In genomic region chr5:151081426-151082273, GRCh38 we compare ENCODE assay signal across 1 cellular context.
TF ChIP-seq lines count a peak whose summit lies in the region.

No MANE protein-coding gene starts in this region.

TF ChIP-seq in HepG2, 621 proteins besides CTCF, POLR2A, EP300 and RAD21 (continued from another document and continues in another):
- 0 out of 2 replicates have a peak, but pooled peaks have one; percentile 7 for TF ChIP-seq ZBTB3 (CRISPR knock-in tag; IDR thresholded peaks at IDR 0.05; ENCODE audit: borderline replicate concordance, low read depth)
- TF ChIP-seq ATF1 (CRISPR knock-in tag; IDR thresholded peaks at IDR 0.05): no peak
- TF ChIP-seq, protein P1, sequence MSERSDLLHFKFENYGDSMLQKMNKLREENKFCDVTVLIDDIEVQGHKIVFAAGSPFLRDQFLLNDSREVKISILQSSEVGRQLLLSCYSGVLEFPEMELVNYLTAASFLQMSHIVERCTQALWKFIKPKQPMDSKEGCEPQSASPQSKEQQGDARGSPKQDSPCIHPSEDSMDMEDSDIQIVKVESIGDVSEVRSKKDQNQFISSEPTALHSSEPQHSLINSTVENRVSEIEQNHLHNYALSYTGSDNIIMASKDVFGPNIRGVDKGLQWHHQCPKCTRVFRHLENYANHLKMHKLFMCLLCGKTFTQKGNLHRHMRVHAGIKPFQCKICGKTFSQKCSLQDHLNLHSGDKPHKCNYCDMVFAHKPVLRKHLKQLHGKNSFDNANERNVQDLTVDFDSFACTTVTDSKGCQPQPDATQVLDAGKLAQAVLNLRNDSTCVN (CRISPR knock-in tag; IDR thresholded peaks at IDR 0.05; ENCODE audit: borderline replicate concordance): no peak
- 0 out of 2 replicates have a peak, but pooled peaks have one; percentile 56 for TF ChIP-seq ARID2 (CRISPR knock-in tag; IDR thresholded peaks at IDR 0.05; ENCODE audit: borderline replicate concordance)
- no peak for TF ChIP-seq ZNF790 (CRISPR knock-in tag; IDR thresholded peaks at IDR 0.05; ENCODE audit: borderline replicate concordance)
- TF ChIP-seq ZNF678 (CRISPR knock-in tag; IDR thresholded peaks at IDR 0.05): no peak
- no peak for TF ChIP-seq ZNF275 (CRISPR knock-in tag; IDR thresholded peaks at IDR 0.05; ENCODE audit: borderline replicate concordance)
- TF ChIP-seq GATA4 (IDR thresholded peaks at IDR 0.05; ENCODE audit: borderline replicate concordance, low read depth): no peak
- TF ChIP-seq KDM1A (CRISPR knock-in tag; IDR thresholded peaks at IDR 0.05): no peak
- TF ChIP-seq TARDBP (CRISPR knock-in tag; IDR thresholded peaks at IDR 0.05): 0 out of 2 replicates have a peak, but pooled peaks have one; percentile 1
- TF ChIP-seq RBFOX2 (IDR thresholded peaks at IDR 0.05; ENCODE audit: low read depth, low read length): no peak
- no peak for TF ChIP-seq ZNF713 (CRISPR knock-in tag; IDR thresholded peaks at IDR 0.05)
- TF ChIP-seq AHDC1 (CRISPR knock-in tag; IDR thresholded peaks at IDR 0.05; ENCODE audit: borderline replicate concordance): no peak
- TF ChIP-seq ZNF432 (CRISPR knock-in tag; IDR thresholded peaks at IDR 0.05; ENCODE audit: borderline replicate concordance): no peak
- TF ChIP-seq XBP1 (CRISPR knock-in tag; IDR thresholded peaks at IDR 0.05): no peak
- no peak for TF ChIP-seq ZFYVE20 (CRISPR knock-in tag; IDR thresholded peaks at IDR 0.05; ENCODE audit: borderline replicate concordance, low read depth)
- no peak for TF ChIP-seq ZNF788 (CRISPR knock-in tag; IDR thresholded peaks at IDR 0.05; ENCODE audit: borderline replicate concordance)
- 0 out of 2 replicates have a peak, but pooled peaks have one; percentile 14 for TF ChIP-seq AKNA (CRISPR knock-in tag; IDR thresholded peaks at IDR 0.05; ENCODE audit: borderline replicate concordance)
- TF ChIP-seq MXD3 (CRISPR knock-in tag; IDR thresholded peaks at IDR 0.05): no peak
- TF ChIP-seq, protein P2, sequence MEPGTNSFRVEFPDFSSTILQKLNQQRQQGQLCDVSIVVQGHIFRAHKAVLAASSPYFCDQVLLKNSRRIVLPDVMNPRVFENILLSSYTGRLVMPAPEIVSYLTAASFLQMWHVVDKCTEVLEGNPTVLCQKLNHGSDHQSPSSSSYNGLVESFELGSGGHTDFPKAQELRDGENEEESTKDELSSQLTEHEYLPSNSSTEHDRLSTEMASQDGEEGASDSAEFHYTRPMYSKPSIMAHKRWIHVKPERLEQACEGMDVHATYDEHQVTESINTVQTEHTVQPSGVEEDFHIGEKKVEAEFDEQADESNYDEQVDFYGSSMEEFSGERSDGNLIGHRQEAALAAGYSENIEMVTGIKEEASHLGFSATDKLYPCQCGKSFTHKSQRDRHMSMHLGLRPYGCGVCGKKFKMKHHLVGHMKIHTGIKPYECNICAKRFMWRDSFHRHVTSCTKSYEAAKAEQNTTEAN (CRISPR knock-in tag; conservative IDR thresholded peaks at IDR 0.05): no peak
- no peak for TF ChIP-seq USF2 (IDR thresholded peaks at IDR 0.05; ENCODE audit: low read depth, low read length)
- TF ChIP-seq USF2 (CRISPR knock-in tag; IDR thresholded peaks at IDR 0.05; ENCODE audit: borderline replicate concordance): 0 out of 2 replicates have a peak, but pooled peaks have one; percentile 25
- no peak for TF ChIP-seq RARG (CRISPR knock-in tag; IDR thresholded peaks at IDR 0.05; ENCODE audit: low read depth)
- no peak for TF ChIP-seq ZNF746 (CRISPR knock-in tag; IDR thresholded peaks at IDR 0.05)
- TF ChIP-seq ETV6 (CRISPR knock-in tag; conservative IDR thresholded peaks at IDR 0.05): no peak
- TF ChIP-seq ZBTB46 (CRISPR knock-in tag; IDR thresholded peaks at IDR 0.05; ENCODE audit: borderline replicate concordance): no peak
- TF ChIP-seq ZNF562 (CRISPR knock-in tag; IDR thresholded peaks at IDR 0.05; ENCODE audit: borderline replicate concordance): no peak
- TF ChIP-seq SP4 (CRISPR knock-in tag; IDR thresholded peaks at IDR 0.05): no peak
- peak; percentile 2; the same call in 1 of the 2 replicates for TF ChIP-seq NR2F2 (IDR thresholded peaks at IDR 0.05; ENCODE audit: borderline replicate concordance, low read depth)
- no peak for TF ChIP-seq ZNF605 (CRISPR knock-in tag; IDR thresholded peaks at IDR 0.05)
- no peak for TF ChIP-seq NKX3-1 (CRISPR knock-in tag; IDR thresholded peaks at IDR 0.05)
- peak; percentile 3; the same call in 1 of the 2 replicates for TF ChIP-seq ERF (CRISPR knock-in tag; IDR thresholded peaks at IDR 0.05)
- TF ChIP-seq GMEB1 (CRISPR knock-in tag; IDR thresholded peaks at IDR 0.05; ENCODE audit: borderline replicate concordance): no peak
- no peak for TF ChIP-seq KLF9 (CRISPR knock-in tag; IDR thresholded peaks at IDR 0.05; ENCODE audit: low read depth)
- TF ChIP-seq U2AF1 (optimal IDR thresholded peaks at IDR 0.05; ENCODE audit: low read depth, low read length): no peak
- no peak for TF ChIP-seq NONO (IDR thresholded peaks at IDR 0.05)
- TF ChIP-seq NONO (CRISPR knock-in tag; conservative IDR thresholded peaks at IDR 0.05): no peak
- no peak for TF ChIP-seq DNMT1 (CRISPR knock-in tag; IDR thresholded peaks at IDR 0.05)
- no peak for TF ChIP-seq ZNF660 (CRISPR knock-in tag; IDR thresholded peaks at IDR 0.05; ENCODE audit: borderline replicate concordance, low read depth)
